12 cellular contexts compared by ENCODE assay signal in the genomic region with DNA sequence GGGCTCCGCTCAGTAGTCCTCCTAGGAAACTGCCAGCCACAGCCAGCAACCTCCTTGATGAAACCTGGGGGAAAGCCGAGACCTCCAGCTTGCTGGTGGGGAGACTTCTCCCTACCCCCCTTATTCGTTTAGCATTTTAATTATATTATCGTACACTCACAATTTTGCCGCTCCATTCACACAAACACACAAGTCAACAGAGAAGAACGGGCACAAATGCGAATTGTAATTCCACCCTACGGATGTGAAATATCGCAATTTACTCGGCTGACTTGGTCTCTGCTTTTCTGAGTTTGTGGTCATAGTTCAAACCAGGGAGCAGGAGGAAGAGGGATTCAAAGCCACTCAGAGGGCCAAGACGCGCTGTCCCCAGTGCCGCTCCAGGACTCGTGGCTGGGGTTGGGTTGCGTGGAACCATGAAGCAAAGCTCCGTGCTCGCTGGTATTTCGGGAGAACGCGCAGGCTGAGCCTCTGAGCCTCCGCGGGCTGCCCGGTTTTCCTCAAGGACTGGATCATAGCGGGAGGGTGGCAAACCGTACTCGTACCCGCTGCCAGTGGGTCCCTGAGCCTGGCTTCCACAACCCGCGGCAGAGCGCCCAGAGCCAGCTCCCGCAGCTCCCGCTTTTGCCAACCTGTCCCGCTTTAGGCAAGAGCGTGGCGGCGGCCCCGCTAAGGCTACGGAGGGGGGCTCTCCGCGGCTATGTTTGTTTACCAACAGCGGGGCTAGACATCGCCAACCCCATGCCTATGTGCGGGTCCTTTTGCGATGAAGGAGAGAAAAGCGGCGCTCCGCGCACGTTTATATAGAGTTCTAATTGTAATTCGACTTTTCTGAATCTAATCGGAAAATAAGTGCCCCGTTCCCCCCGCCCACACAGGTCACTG. TPM values are rescaled to one million over a fixed set of nuclear protein-coding genes. Genes with fewer than 3 reads are reported as not detected.
A peak's percentile ranks its signal among the peaks of the same experiment; 100 is the strongest.
DNase-seq lines count a peak whose midpoint lies in the region; ATAC-seq and TF ChIP-seq lines count a peak whose summit lies in the region.
"Had no signal": no experiment of that assay in that cellular context is flagged by ENCODE, and none has a peak within 500 bp of the region (broad histone marks: within the 10 kb centered on the region; RNA-seq: fewer than 3 reads in every experiment).

No MANE protein-coding gene starts in this region.

- H3K27me3 ChIP-seq in neural progenitor cell = peaks cover 100% of the 10 kb centered on the region

- H3K4me3 Mint-ChIP-seq in neural progenitor cell = peak overlapping the region; percentile 74
- no peak overlapping the region for H3K4me3 Mint-ChIP-seq in HFFc6

- H3K4me3 ChIP-seq in neural progenitor cell = no peak overlapping the region

- H3K9me3 ChIP-seq in neural progenitor cell (ENCODE audit: low read depth) = no peaks in the 10 kb centered on the region
- H3K9me3 ChIP-seq: breast epithelium had no signal

- no peak overlapping the region for H3K9ac ChIP-seq in neural progenitor cell

- DNase-seq in NCI-H2227 (lab: John Stamatoyannopoulos, UW; ENCODE audit: unreplicated experiment) (peak; percentile 30), NCI-H2227 treated with DMSO at 0.1 percent for 48 hours (lab: John Stamatoyannopoulos, UW) (no peak), NCI-H526 treated with DMSO at 0.1 percent for 48 hours (lab: John Stamatoyannopoulos, UW) (peak; percentile 37), ecto neural progenitor cell (ENCODE audit: low spot score) (peak; percentile 60), neural progenitor cell (ENCODE audit: low spot score) (peak; percentile 45), HFFc6 (no peak)

- no peak for ATAC-seq in activated CD4-positive, CD25-positive, alpha-beta regulatory T cell treated with anti-CD3 and anti-CD28 coated beads, Interleukin-2, amount 50 U/mL, for 24 hours
- no peak for ATAC-seq in GM21423 (IDR thresholded peaks at IDR 0.05; ENCODE audit: unreplicated experiment)

- no peak overlapping the region for H3K27ac ChIP-seq in neural progenitor cell
- H3K27ac ChIP-seq: breast epithelium, RWPE1 had no signal

- TF ChIP-seq CTCF in neural progenitor cell (IDR thresholded peaks at IDR 0.05) = no peak
- no peak for TF ChIP-seq CTCF in HFFc6 (IDR thresholded peaks at IDR 0.05)

- peaks cover 52% of the 10 kb centered on the region for H3F3A ChIP-seq in neural progenitor cell (ENCODE audit: low read depth)

- no peaks in the 10 kb centered on the region for H3K79me2 ChIP-seq in neural progenitor cell (ENCODE audit: low read depth)

- H3K27me3 Mint-ChIP-seq in neural progenitor cell (ENCODE audit: insufficient read depth, low read depth) (peaks cover 82% of the 10 kb centered on the region), HFFc6 (ENCODE audit: insufficient read depth) (peaks cover 78% of the 10 kb centered on the region)

- H3K4me1 ChIP-seq in neural progenitor cell = peaks cover 42% of the 10 kb centered on the region

- H3K36me3 ChIP-seq in neural progenitor cell = no peaks in the 10 kb centered on the region
- H3K36me3 ChIP-seq: breast epithelium had no signal

- H3K4me2 ChIP-seq in neural progenitor cell = peak overlapping the region; percentile 50

- H3K4me1 Mint-ChIP-seq in neural progenitor cell = peaks cover 36% of the 10 kb centered on the region
- 0 out of 2 replicates have a peak, but pooled peaks cover 6% of the 10 kb centered on the region for H3K4me1 Mint-ChIP-seq in HFFc6 (ENCODE audit: low read depth)

- no peak overlapping the region for H2AFZ ChIP-seq in neural progenitor cell (replicated peaks)

- H3K36me3 Mint-ChIP-seq in neural progenitor cell (no peaks in the 10 kb centered on the region), HFFc6 (ENCODE audit: low read depth) (no peaks in the 10 kb centered on the region)

- H3K9me3 Mint-ChIP-seq in neural progenitor cell (peaks cover 3% of the 10 kb centered on the region), HFFc6 (0 out of 2 replicates have a peak, but pooled peaks cover 3% of the 10 kb centered on the region)

- H3K27ac Mint-ChIP-seq in neural progenitor cell (no peak overlapping the region), HFFc6 (no peak overlapping the region)

- peaks cover 98% of the 10 kb centered on the region for H4K20me1 ChIP-seq in neural progenitor cell (ENCODE audit: low read depth)

RNA-seq across cellular contexts. Expression of gene LHX1, which starts 2.0 kb away (rescaled TPM):
- not detected in 2 replicates for total RNA-seq in neural progenitor cell (ENCODE audit: low replicate concordance)
- total RNA-seq in HFFc6 (2021; fragmentation: NEBNext Ultra II Directional; extraction: Animal tissue kit (Norgen Biotek cat#: 25700)) = under 1 TPM in 1 of 6 experiments, not detected in 5; 0.13 TPM
- total RNA-seq: A673, breast epithelium, lower leg skin had no signal

RNA-seq across cellular contexts. Expression of gene AATF, which starts 9.5 kb away (rescaled TPM):
- total RNA-seq in neural progenitor cell (ENCODE audit: low replicate concordance) = 28.9 and 32.1 TPM in 2 replicates
- 10 to 100 TPM; 45.1 to 57.1 (median 52.7) TPM for total RNA-seq in HFFc6 (2021; fragmentation: NEBNext Ultra II Directional; extraction: Animal tissue kit (Norgen Biotek cat#: 25700))

Comparison
In these comparisons a context has a peak if more than half of its experiments do, and no peak if none do; other contexts are left out.
1. DNase-seq: peak in NCI-H2227 (single experiment), NCI-H526 treated with DMSO at 0.1 percent for 48 hours (single experiment), ecto neural progenitor cell (single experiment) and neural progenitor cell (single experiment); none in NCI-H2227 treated with DMSO at 0.1 percent for 48 hours (single experiment) and HFFc6 (single experiment).